Comparison of ENCODE assay signal across 36 cellular contexts in the genomic region with DNA sequence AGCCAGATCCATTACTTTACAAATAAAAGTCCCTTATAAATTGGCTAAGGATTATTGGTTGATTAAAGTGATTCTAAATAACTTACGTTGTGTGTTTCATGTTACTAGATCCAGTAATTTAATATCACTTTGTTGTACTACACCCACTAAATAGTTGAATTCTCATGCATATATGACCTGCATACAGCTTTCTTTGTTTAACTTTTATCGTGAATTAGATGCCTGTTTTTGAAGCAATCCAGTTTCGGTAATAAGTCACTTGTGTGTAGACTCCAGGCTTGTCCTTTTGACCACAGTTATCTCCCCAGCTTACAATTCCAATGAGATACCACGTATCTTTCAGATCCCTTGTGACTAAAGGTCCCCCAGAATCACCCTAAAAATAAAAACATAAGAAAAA. TPM values are rescaled to one million over a fixed set of nuclear protein-coding genes. Genes with fewer than 3 reads are reported as not detected.
"Had no signal": no experiment of that assay in that cellular context is flagged by ENCODE, and none has a peak within 500 bp of the region (broad histone marks: within the 10 kb centered on the region; RNA-seq: fewer than 3 reads in every experiment).

No MANE protein-coding gene starts in this region.

- H3K36me3 ChIP-seq: ascending aorta, cardiac muscle cell, MG63, SJCRH30, WERI-Rb-1 had no signal

- H3K4me3 Mint-ChIP-seq: activated CD8-positive, alpha-beta T cell treated with anti-CD3 and anti-CD28 coated beads for 36 hours; activated naive CD4-positive, alpha-beta T cell treated with anti-CD3 and anti-CD28 coated beads, Interleukin-2, amount 50 U/mL, for 24 hours; activated naive CD8-positive, alpha-beta T cell treated with anti-CD3 and anti-CD28 coated beads, Interleukin-2, amount 10 ng/mL, durations not matched to agents 7 days and 5 days; activated T-cell treated with anti-CD3 and anti-CD28 coated beads, Interleukin-2, amount 50 U/mL, for 24 hours; central memory CD8-positive, alpha-beta T cell had no signal

- DNase-seq: activated CD4-positive, alpha-beta T cell treated with anti-CD3 and anti-CD28 coated beads for 1 hour; activated CD4-positive, alpha-beta T cell treated with anti-CD3 and anti-CD28 coated beads for 48 hours; activated CD4-positive, CD25-positive, alpha-beta regulatory T cell; activated CD8-positive, alpha-beta T cell treated with anti-CD3 and anti-CD28 coated beads for 36 hours; activated gamma-delta T cell; activated naive CD4-positive, alpha-beta T cell treated with Interleukin-2 at 50 U/mL for 16 hours; activated naive CD8-positive, alpha-beta T cell treated with anti-CD3 and anti-CD28 coated beads, Interleukin-2, amount 10 ng/mL, durations not matched to agents 7 days and 5 days; activated T-cell treated with anti-CD3 and anti-CD28 coated beads, Interleukin-2, amount 50 U/mL, for 24 hours; amygdala; Kasumi-1; MG63; NCI-H1048; NCI-H1105 treated with DMSO at 0.1 percent for 48 hours; NCI-H1436; NCI-H1694; NCI-H1930; NCI-H2081 treated with DMSO at 0.1 percent for 48 hours; NCI-H226; NCI-H524 treated with DMSO at 0.1 percent for 48 hours; SHP77; SJCRH30; SW 1271; T1000; WERI-Rb-1 had no signal

- H3K4me1 ChIP-seq: ascending aorta, SJCRH30 had no signal

- H3K4me3 ChIP-seq: ascending aorta, cardiac muscle cell, MG63, SJCRH30 had no signal

- H3K27me3 ChIP-seq: ascending aorta, cardiac muscle cell, MG63, SJCRH30 had no signal

- H3K9me3 Mint-ChIP-seq: activated naive CD8-positive, alpha-beta T cell treated with anti-CD3 and anti-CD28 coated beads, Interleukin-2, amount 10 ng/mL, durations not matched to agents 7 days and 5 days; activated T-cell treated with anti-CD3 and anti-CD28 coated beads, Interleukin-2, amount 50 U/mL, for 24 hours; activated T-helper 2 cell treated with anti-CD3 and anti-CD28 coated beads, Interferon-gamma antibody, Interleukin-2, Interleukin-4, amounts not matched to agents 10 μg/mL and 5 μg/mL and 100 μg/mL, durations not matched to agents 14 hours and 24 hours and 36 hours; central memory CD8-positive, alpha-beta T cell had no signal

- H3K9me3 ChIP-seq: ascending aorta, MG63, SJCRH30 had no signal

- H3K27ac ChIP-seq: ascending aorta, cardiac muscle cell, SJCRH30, WERI-Rb-1 had no signal

- H3K36me3 Mint-ChIP-seq: activated naive CD4-positive, alpha-beta T cell treated with anti-CD3 and anti-CD28 coated beads, Interleukin-2, amount 50 U/mL, for 24 hours; activated naive CD8-positive, alpha-beta T cell treated with anti-CD3 and anti-CD28 coated beads, Interleukin-2, amount 10 ng/mL, durations not matched to agents 7 days and 5 days had no signal

- H3K27ac Mint-ChIP-seq: activated CD8-positive, alpha-beta T cell treated with anti-CD3 and anti-CD28 coated beads for 36 hours; activated naive CD4-positive, alpha-beta T cell treated with anti-CD3 and anti-CD28 coated beads, Interleukin-2, amount 50 U/mL, for 24 hours; activated naive CD8-positive, alpha-beta T cell treated with anti-CD3 and anti-CD28 coated beads, Interleukin-2, amount 10 ng/mL, durations not matched to agents 7 days and 5 days; activated T-cell treated with anti-CD3 and anti-CD28 coated beads, Interleukin-2, amount 50 U/mL, for 24 hours; activated T-helper 2 cell treated with anti-CD3 and anti-CD28 coated beads, Interferon-gamma antibody, Interleukin-2, Interleukin-4, amounts not matched to agents 10 μg/mL and 5 μg/mL and 100 μg/mL, durations not matched to agents 14 hours and 24 hours and 36 hours had no signal

- ATAC-seq: activated CD8-positive, alpha-beta T cell treated with anti-CD3 and anti-CD28 coated beads for 36 hours; Panc1 had no signal

- H3K4me1 Mint-ChIP-seq: activated naive CD4-positive, alpha-beta T cell treated with anti-CD3 and anti-CD28 coated beads, Interleukin-2, amount 50 U/mL, for 24 hours; activated naive CD8-positive, alpha-beta T cell treated with anti-CD3 and anti-CD28 coated beads, Interleukin-2, amount 10 ng/mL, durations not matched to agents 7 days and 5 days; central memory CD8-positive, alpha-beta T cell had no signal

RNA-seq across cellular contexts. Expression of a gene that starts 27.3 kb away (rescaled TPM):
- total RNA-seq: activated CD8-positive, alpha-beta T cell treated with anti-CD3 and anti-CD28 coated beads for 36 hours; activated naive CD8-positive, alpha-beta T cell treated with anti-CD3 and anti-CD28 coated beads, Interleukin-2, amount 10 ng/mL, durations not matched to agents 7 days and 5 days; activated T-helper 2 cell treated with anti-CD3 and anti-CD28 coated beads, Interferon-gamma antibody, Interleukin-2, Interleukin-4, amounts not matched to agents 10 μg/mL and 5 μg/mL and 100 μg/mL, durations not matched to agents 14 hours and 24 hours and 36 hours; ascending aorta; cardiac muscle cell; chondrocyte; NCI-H460; OCI-LY7; RPMI7951; SJCRH30; T-helper 1 cell treated with Interleukin-12 subunit alpha and Interleukin-12 subunit beta and Interleukin-4 antibody, amounts not matched to agents 30 ng/mL and 1 ng/mL, for 36 hours; T-helper 2 cell treated with Interferon-gamma antibody and Interleukin-4, amounts not matched to agents 100 ng/mL and 5 ng/mL, for 36 hours had no signal

RNA-seq across cellular contexts. Expression of a gene that starts 52.2 kb away (rescaled TPM):
- total RNA-seq: activated CD8-positive, alpha-beta T cell treated with anti-CD3 and anti-CD28 coated beads for 36 hours; activated naive CD8-positive, alpha-beta T cell treated with anti-CD3 and anti-CD28 coated beads, Interleukin-2, amount 10 ng/mL, durations not matched to agents 7 days and 5 days; activated T-helper 2 cell treated with anti-CD3 and anti-CD28 coated beads, Interferon-gamma antibody, Interleukin-2, Interleukin-4, amounts not matched to agents 10 μg/mL and 5 μg/mL and 100 μg/mL, durations not matched to agents 14 hours and 24 hours and 36 hours; ascending aorta; cardiac muscle cell; chondrocyte; NCI-H460; OCI-LY7; RPMI7951; SJCRH30; T-helper 1 cell treated with Interleukin-12 subunit alpha and Interleukin-12 subunit beta and Interleukin-4 antibody, amounts not matched to agents 30 ng/mL and 1 ng/mL, for 36 hours; T-helper 2 cell treated with Interferon-gamma antibody and Interleukin-4, amounts not matched to agents 100 ng/mL and 5 ng/mL, for 36 hours had no signal
- polyA plus RNA-seq: cardiac muscle cell had no signal
